8 cellular contexts compared by ENCODE assay signal in the genomic region with DNA sequence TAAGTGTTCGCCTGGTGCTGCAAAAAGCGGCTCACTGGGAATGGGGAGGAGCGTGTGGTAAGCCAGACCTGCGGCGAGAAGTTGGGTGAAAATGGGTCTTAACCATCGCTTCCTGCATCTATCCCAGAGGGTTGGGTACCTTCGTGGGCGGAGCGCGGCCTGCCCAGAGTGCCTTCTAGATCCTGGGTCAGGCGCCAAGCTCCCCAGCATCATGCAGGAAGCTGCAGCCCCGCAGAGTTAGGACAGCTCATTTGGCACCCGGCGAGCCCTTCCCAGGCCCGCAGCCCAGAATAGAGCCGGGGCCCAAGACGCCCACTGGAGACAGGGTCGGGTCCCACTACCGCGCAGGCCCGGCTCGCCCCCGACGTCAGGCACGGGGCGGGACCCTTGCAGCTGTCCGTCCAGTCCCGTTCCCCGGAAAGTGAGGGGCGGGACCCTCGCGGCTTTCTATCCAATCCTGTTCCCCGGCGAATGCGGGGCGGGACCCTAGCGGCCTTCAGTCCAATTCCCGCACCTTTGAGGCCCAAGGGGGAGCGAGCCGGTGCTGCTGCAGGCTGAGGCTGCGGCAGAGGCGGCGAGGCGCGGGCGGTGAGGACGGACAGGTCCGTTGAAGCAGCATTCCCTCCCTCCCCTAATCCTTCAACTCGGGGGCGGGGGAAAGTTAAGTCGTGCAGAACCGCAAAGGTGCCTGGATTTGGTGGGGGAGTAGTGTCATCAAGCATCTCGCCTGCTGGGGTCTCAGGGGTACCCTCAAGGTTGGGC. TPM values are rescaled to one million over a fixed set of nuclear protein-coding genes. Genes with fewer than 3 reads are reported as not detected.
DNase-seq lines count a peak whose midpoint lies in the region; ATAC-seq and TF ChIP-seq lines count a peak whose summit lies in the region.

Gene CROT, plus strand, starts transcription at position 499 of the 762 bp plus-strand sequence. CDS start 3,405 bp downstream, outside the sequence.

- peaks cover 33 to 34% of the 10 kb centered on the region in 2 experiments for H3K4me1 Mint-ChIP-seq in H9
- H3K4me1 Mint-ChIP-seq in neural progenitor cell, result peaks cover 20% of the 10 kb centered on the region

- no peak within 1 kb of the TSS for H2BK20ac ChIP-seq in H9 (ENCODE audit: low read depth, low read length, poor library complexity, severe bottlenecking)

- H3K27me3 ChIP-seq in H9 (ENCODE audit: insufficient read depth, low read length) (no peaks in the 10 kb centered on the region), MG63 (no peaks in the 10 kb centered on the region), foreskin keratinocyte (no peaks in the 10 kb centered on the region), neural progenitor cell (no peaks in the 10 kb centered on the region), stomach smooth muscle (ENCODE audit: control insufficient read depth in 1 of 2, insufficient read depth in 2 of 2, low read length in 2 of 2) (no peaks in the 10 kb centered on the region)

- H3K4me1 ChIP-seq in H9 (ENCODE audit: insufficient read depth, low read length) (no peaks in the 10 kb centered on the region), foreskin keratinocyte (peaks cover 19% of the 10 kb centered on the region), neural progenitor cell (peaks cover 28% of the 10 kb centered on the region), stomach smooth muscle (ENCODE audit: control insufficient read depth, insufficient read depth, low read length) (no peaks in the 10 kb centered on the region)

- no peak for TF ChIP-seq CTCF in H9 (conservative IDR thresholded peaks at IDR 0.05)
- no peak for TF ChIP-seq CTCF in foreskin keratinocyte (conservative IDR thresholded peaks at IDR 0.05)
- TF ChIP-seq CTCF in neural progenitor cell (IDR thresholded peaks at IDR 0.05), result no peak

- 0 out of 2 replicates have a peak within 1 kb of the TSS, but pooled peaks have one; percentile 42 for H3K14ac ChIP-seq in H9 (ENCODE audit: insufficient read depth, low read length)

- no CpG with 5 or more reads among the region's 53 CpGs for WGBS in H9 (ENCODE audit: extremely low coverage, insufficient read length, low lambda C conversion rate)

- H4K20me1 ChIP-seq in H9 (ENCODE audit: control insufficient read depth, insufficient read depth, insufficient read length) (no peaks in the 10 kb centered on the region), neural progenitor cell (ENCODE audit: low read depth) (no peaks in the 10 kb centered on the region)

- no peak within 1 kb of the TSS for H4K8ac ChIP-seq in H9 (replicated peaks; ENCODE audit: insufficient read length, low read depth, low read length)

- H3K56ac ChIP-seq in H9 (ENCODE audit: insufficient read length, low read depth, low read length), result no peak within 1 kb of the TSS

- ATAC-seq in foreskin keratinocyte, result peak; percentile 96

- H3K9me3 Mint-ChIP-seq in H9 (peaks cover 0 to 1% of the 10 kb centered on the region in 2 experiments; a peak in 2 of 5 replicates), neural progenitor cell (peaks cover 14% of the 10 kb centered on the region)

- DNase-seq in G401 (ENCODE audit: low spot score) (peak; percentile 98), H9 (peak; percentile 97), MG63 (peak; percentile 97), SHP77 treated with DMSO at 0.1 percent for 48 hours (lab: John Stamatoyannopoulos, UW) (peak; percentile 90), foreskin keratinocyte (peak; percentile 76 to 88), neural progenitor cell (ENCODE audit: low spot score) (peak; percentile 97)
- peak; percentile 90 for DNase-seq in activated gamma-delta T cell treated with anti-CD3 and anti-CD28 coated beads, Interleukin-2, amount 50 U/mL, for 16 hours (ENCODE audit: low read depth)

- H2AFZ ChIP-seq in H9 (ENCODE audit: low read length), result peak within 1 kb of the TSS; percentile 66
- H2AFZ ChIP-seq in neural progenitor cell (replicated peaks), result peak within 1 kb of the TSS; percentile 87

- H3K4me3 Mint-ChIP-seq in H9, result peak within 1 kb of the TSS; percentile 88 to 97
- H3K4me3 Mint-ChIP-seq in neural progenitor cell, result peak within 1 kb of the TSS; percentile 91

- no peak within 1 kb of the TSS for H3K23ac ChIP-seq in H9 (ENCODE audit: insufficient read length, low read depth, low read length)

- no peak within 1 kb of the TSS for H2BK5ac ChIP-seq in H9 (ENCODE audit: insufficient read length, low read length)

- H2BK12ac ChIP-seq in H9 (ENCODE audit: insufficient read length, low read depth, low read length), result no peak within 1 kb of the TSS

- no peak within 1 kb of the TSS for H2BK15ac ChIP-seq in H9 (ENCODE audit: low read depth, low read length)

- H3K4me2 ChIP-seq in H9 (ENCODE audit: insufficient read depth, insufficient read length, low read length), result peak within 1 kb of the TSS; percentile 91
- peak within 1 kb of the TSS; percentile 81 for H3K4me2 ChIP-seq in neural progenitor cell

- H3K36me3 Mint-ChIP-seq in H9 (ENCODE audit: insufficient read depth in 1 of 3, low read depth in 3 of 3) (peaks cover 21 to 39% (median 29%) of the 10 kb centered on the region in 3 experiments), neural progenitor cell (peaks cover 32% of the 10 kb centered on the region)

- H3K36me3 ChIP-seq in MG63 (peaks cover 10% of the 10 kb centered on the region; the same call in 1 of the 2 replicates), neural progenitor cell (peaks cover 10% of the 10 kb centered on the region), stomach smooth muscle (ENCODE audit: control insufficient read depth in 2 of 2, insufficient read depth in 2 of 2, low read length in 2 of 2) (peaks cover 13 to 19% of the 10 kb centered on the region in 2 donors)

- no peak within 1 kb of the TSS for H2AK5ac ChIP-seq in H9 (ENCODE audit: insufficient read length, low read length)

- H3K27ac ChIP-seq in H9 (ENCODE audit: insufficient read length, low read depth, low read length) (no peak within 1 kb of the TSS), foreskin keratinocyte (peak within 1 kb of the TSS; percentile 52), neural progenitor cell (peak within 1 kb of the TSS; percentile 55), stomach smooth muscle (ENCODE audit: low read length) (peak within 1 kb of the TSS; percentile 69)

- H3K27ac Mint-ChIP-seq in H9 (peak within 1 kb of the TSS; percentile 89 to 93 (median 89)), neural progenitor cell (peak within 1 kb of the TSS; percentile 58)

- H3F3A ChIP-seq in neural progenitor cell (ENCODE audit: low read depth), result peaks cover 20% of the 10 kb centered on the region

- H3K18ac ChIP-seq in H9 (ENCODE audit: insufficient read length, low read depth, low read length), result peak within 1 kb of the TSS; percentile 30

- in situ Hi-C loops in G401 (cut with HindIII; ENCODE audit: low sequenced_read_pairs), result no loop called here

- peak within 1 kb of the TSS; percentile 63 for H3K9ac ChIP-seq in H9 (ENCODE audit: extremely low read depth, insufficient read length, low read length)
- H3K9ac ChIP-seq in neural progenitor cell, result peak within 1 kb of the TSS; percentile 53
- peak within 1 kb of the TSS; percentile 71 to 84 for H3K9ac ChIP-seq in stomach smooth muscle (ENCODE audit: low read length in 2 of 2)

- H3K79me2 ChIP-seq in H9 (ENCODE audit: insufficient read depth, low read length) (no peaks in the 10 kb centered on the region), neural progenitor cell (ENCODE audit: low read depth) (peaks cover 35% of the 10 kb centered on the region)

- no peaks in the 10 kb centered on the region for H3K9me3 ChIP-seq in H9 (ENCODE audit: control insufficient read depth, low read depth, low read length)
- no peaks in the 10 kb centered on the region for H3K9me3 ChIP-seq in MG63
- H3K9me3 ChIP-seq in neural progenitor cell (ENCODE audit: low read depth), result no peaks in the 10 kb centered on the region
- H3K9me3 ChIP-seq in stomach smooth muscle (ENCODE audit: control insufficient read depth in 2 of 2, low read length in 2 of 2), result no peaks in the 10 kb centered on the region

- H3K23me2 ChIP-seq in H9 (ENCODE audit: insufficient read length, low read depth, low read length, poor library complexity, severe bottlenecking), result peaks cover 8% of the 10 kb centered on the region

- peak within 1 kb of the TSS; percentile 51 for H3K4me3 ChIP-seq in MG63
- H3K4me3 ChIP-seq in neural progenitor cell, result peak within 1 kb of the TSS; percentile 60
- H3K4me3 ChIP-seq in stomach smooth muscle (ENCODE audit: low read length in 2 of 2), result peak within 1 kb of the TSS; percentile 83 to 86

- H2BK120ac ChIP-seq in H9 (ENCODE audit: low read depth, low read length, poor library complexity, severe bottlenecking), result no peak within 1 kb of the TSS

- no peak within 1 kb of the TSS for H3T11ph ChIP-seq in H9 (ENCODE audit: low read length)

- no peak within 1 kb of the TSS for H4K5ac ChIP-seq in H9 (ENCODE audit: insufficient read length, low read depth, low read length)

- no peaks in the 10 kb centered on the region for H3K79me1 ChIP-seq in H9 (ENCODE audit: insufficient read depth, low read depth, low read length, poor library complexity, severe bottlenecking)

- no peak within 1 kb of the TSS for H4K91ac ChIP-seq in H9 (ENCODE audit: insufficient read length, low read depth, low read length)

- no peak within 1 kb of the TSS for H3K4ac ChIP-seq in H9 (ENCODE audit: low read depth, low read length)

- H3K27me3 Mint-ChIP-seq in H9 (ENCODE audit: low read depth), result peaks cover 6% of the 10 kb centered on the region
- no peaks in the 10 kb centered on the region for H3K27me3 Mint-ChIP-seq in neural progenitor cell (ENCODE audit: insufficient read depth, low read depth)

RNA-seq across cellular contexts. Expression of gene CROT, which starts in this region (rescaled TPM):
- total RNA-seq in G401 (2014; rRNA removed; shearing (Covaris generic)), result 3.7 and 11.0 TPM in 2 replicates
- total RNA-seq in H9 (2021) (6.0 and 6.2 TPM in 2 replicates), foreskin keratinocyte (11.9 and 13.0 TPM in 2 replicates), neural progenitor cell (ENCODE audit: low replicate concordance) (24.7 and 53.4 TPM in 2 replicates)
- total RNA-seq in MG63 (2014; rRNA removed; shearing (Covaris generic); ENCODE audit: low replicate concordance), result 3.3 and 4.5 TPM in 2 replicates
- polyA plus RNA-seq in foreskin keratinocyte, result 5.6 and 7.0 TPM in 2 replicates
